20 cellular contexts compared by ENCODE assay signal in genomic region chr11:81278986-81279385, GRCh38.
DNase-seq lines count a peak whose midpoint lies in the region; ATAC-seq and TF ChIP-seq lines count a peak whose summit lies in the region.
"Had no signal": no experiment of that assay in that cellular context is flagged by ENCODE, and none has a peak within 500 bp of the region (broad histone marks: within the 10 kb centered on the region; RNA-seq: fewer than 3 reads in every experiment).

No MANE protein-coding gene starts in this region.

- intact Hi-C loops in PC-9 (cut with micrococcal nuclease; ENCODE audit: unreplicated experiment), result no loop called here

- no peaks in the 10 kb centered on the region for H3K27me3 ChIP-seq in PC-9 (ENCODE audit: insufficient read depth, low read depth)

- CTCF ChIA-PET in PC-9 (lab: Charles Lee), result no interaction called here

- H3K4me1 ChIP-seq in PC-9 (replicated peaks; ENCODE audit: insufficient read depth), result no peaks in the 10 kb centered on the region
- H3K4me1 ChIP-seq: Caco-2 had no signal

- H3K4me2 ChIP-seq in PC-9, result no peak overlapping the region

- H3K27ac ChIP-seq in PC-9, result no peak overlapping the region
- H3K27ac ChIP-seq: C4-2B had no signal

- H3K36me3 ChIP-seq in PC-9 (ENCODE audit: low read depth), result no peaks in the 10 kb centered on the region

- no peak overlapping the region for H3K4me3 ChIP-seq in PC-9

- peak overlapping the region; percentile 64; the same call in 1 of the 2 replicates for H2AFZ ChIP-seq in PC-9

- no peak for TF ChIP-seq CTCF in PC-9 (conservative IDR thresholded peaks at IDR 0.05)

- no peaks in the 10 kb centered on the region for H3K9me3 ChIP-seq in PC-9 (ENCODE audit: insufficient read depth, low read depth)

- ATAC-seq in GM19395 (IDR thresholded peaks at IDR 0.05; ENCODE audit: unreplicated experiment), result no peak
- ATAC-seq: CD8-positive, alpha-beta T cell had no signal

- no TSS peak for BruUV-seq in PC-9 (replicated peaks; lab: Mats Ljungman, UMichigan)

- H3K9me2 ChIP-seq in PC-9 (ENCODE audit: insufficient read depth), result no peaks in the 10 kb centered on the region; the same call in 1 of the 2 replicates

- DNase-seq in NCI-H524 treated with DMSO at 0.1 percent for 48 hours (lab: John Stamatoyannopoulos, UW), result peak; percentile 64
- no peak for DNase-seq in PC-9
- DNase-seq in left kidney (ENCODE audit: low read depth, low spot score), result peak; percentile 5
- DNase-seq in retina, result peak; percentile 84
- no peak for DNase-seq in amniotic stem cell (lab: John Stamatoyannopoulos, UW)
- no peak for DNase-seq in inferior parietal cortex (ENCODE audit: extremely low spot score)
- no peak for DNase-seq in cerebellum (ENCODE audit: low spot score)
- DNase-seq: Caco-2; CD8-positive, alpha-beta T cell; DMS79 treated with DMSO at 0.1 percent for 48 hours; GF-D8; NCI-H1048; NCI-H1417 treated with DMSO at 0.1 percent for 48 hours; NCI-H187; NCI-H2107; NCI-H446 treated with DMSO at 0.1 percent for 48 hours; RPMI8226; SHP77 had no signal

- H4K20me1 ChIP-seq in PC-9 (ENCODE audit: insufficient read depth), result no peaks in the 10 kb centered on the region

- no peaks in the 10 kb centered on the region for H3K79me2 ChIP-seq in PC-9 (ENCODE audit: low read depth)

- H3F3A ChIP-seq in PC-9 (ENCODE audit: insufficient read depth, low read depth), result no peaks in the 10 kb centered on the region

- POLR2A ChIA-PET in PC-9 (lab: Charles Lee; ENCODE audit: unreplicated experiment), result no interaction called here

Comparison
In these comparisons a context has a peak if more than half of its experiments do, and no peak if none do; other contexts are left out.
1. DNase-seq: peak in NCI-H524 treated with DMSO at 0.1 percent for 48 hours (single experiment), left kidney (single experiment) and retina (single experiment); none in PC-9 (0 of 2), amniotic stem cell (single experiment), inferior parietal cortex (single experiment) and cerebellum (single experiment).